ENCODE assay signal across 1 cellular context in genomic region chr1:147077936-147078605, GRCh38.
TF ChIP-seq lines count a peak whose summit lies in the region.

No MANE protein-coding gene starts in this region.

TF ChIP-seq in WTC11, 78 proteins besides CTCF, POLR2A, EP300 and RAD21 (continued from another document):
- TF ChIP-seq PRRX2 (CRISPR knock-in tag; IDR thresholded peaks at IDR 0.05) = no peak
- no peak for TF ChIP-seq ELF4 (CRISPR knock-in tag; IDR thresholded peaks at IDR 0.05; ENCODE audit: low read depth)
- TF ChIP-seq STAT6 (CRISPR knock-in tag; conservative IDR thresholded peaks at IDR 0.05; ENCODE audit: low read depth) = no peak
- no peak for TF ChIP-seq SP1 (CRISPR knock-in tag; conservative IDR thresholded peaks at IDR 0.05)
- no peak for TF ChIP-seq ATF1 (CRISPR knock-in tag; IDR thresholded peaks at IDR 0.05)
- TF ChIP-seq JUN (CRISPR knock-in tag; IDR thresholded peaks at IDR 0.05) = no peak
